Comparison of ENCODE assay signal across 8 cellular contexts in genomic region chr15:55518009-55518408, GRCh38. TPM values are rescaled to one million over a fixed set of nuclear protein-coding genes. Genes with fewer than 3 reads are reported as not detected.
"Had no signal": no experiment of that assay in that cellular context is flagged by ENCODE, and none has a peak within 500 bp of the region (broad histone marks: within the 10 kb centered on the region; RNA-seq: fewer than 3 reads in every experiment).

No MANE protein-coding gene starts in this region.

- FAIRE-seq: H1, H54, HepG2 had no signal

- H3K27ac ChIP-seq: HL-60 had no signal

- H3K4me3 ChIP-seq: GM23338 had no signal

- H3K9me3 Mint-ChIP-seq: H9, HFFc6 had no signal

- H3K4me3 Mint-ChIP-seq: GM23338, H9, HFFc6 had no signal

- DNase-seq: H9, HFFc6 had no signal

- H2AFZ ChIP-seq: GM23338 had no signal

- H3K4me1 Mint-ChIP-seq: IgD-negative memory B cell had no signal

- H3K4me2 ChIP-seq: GM23338 had no signal

- ATAC-seq: GM23338, HepG2 had no signal

- H3K27ac Mint-ChIP-seq: GM23338, H9, HFFc6, IgD-negative memory B cell had no signal

RNA-seq across cellular contexts. Expression of gene DNAAF4, which starts 10.0 kb away (rescaled TPM):
- polyA plus RNA-seq: IgD-negative memory B cell had no signal
